In genomic region chr19:38079926-38080380, GRCh38 we compare ENCODE assay signal across 1 cellular context.
TF ChIP-seq lines count a peak whose summit lies in the region.

No MANE protein-coding gene starts in this region.

TF ChIP-seq in GM23338, 12 proteins besides CTCF, POLR2A, EP300 and RAD21 (continued from another document):
- TF ChIP-seq ZNF462 (CRISPR knock-in tag; IDR thresholded peaks at IDR 0.05) (no peak), EZH2phosphoT487 (IDR thresholded peaks at IDR 0.05; ENCODE audit: unreplicated experiment) (no peak), CREB1 (CRISPR knock-in tag; IDR thresholded peaks at IDR 0.05; ENCODE audit: low read depth) (no peak), STAT1 (IDR thresholded peaks at IDR 0.05; ENCODE audit: unreplicated experiment) (no peak)
